8 cellular contexts compared by ENCODE assay signal in the genomic region with DNA sequence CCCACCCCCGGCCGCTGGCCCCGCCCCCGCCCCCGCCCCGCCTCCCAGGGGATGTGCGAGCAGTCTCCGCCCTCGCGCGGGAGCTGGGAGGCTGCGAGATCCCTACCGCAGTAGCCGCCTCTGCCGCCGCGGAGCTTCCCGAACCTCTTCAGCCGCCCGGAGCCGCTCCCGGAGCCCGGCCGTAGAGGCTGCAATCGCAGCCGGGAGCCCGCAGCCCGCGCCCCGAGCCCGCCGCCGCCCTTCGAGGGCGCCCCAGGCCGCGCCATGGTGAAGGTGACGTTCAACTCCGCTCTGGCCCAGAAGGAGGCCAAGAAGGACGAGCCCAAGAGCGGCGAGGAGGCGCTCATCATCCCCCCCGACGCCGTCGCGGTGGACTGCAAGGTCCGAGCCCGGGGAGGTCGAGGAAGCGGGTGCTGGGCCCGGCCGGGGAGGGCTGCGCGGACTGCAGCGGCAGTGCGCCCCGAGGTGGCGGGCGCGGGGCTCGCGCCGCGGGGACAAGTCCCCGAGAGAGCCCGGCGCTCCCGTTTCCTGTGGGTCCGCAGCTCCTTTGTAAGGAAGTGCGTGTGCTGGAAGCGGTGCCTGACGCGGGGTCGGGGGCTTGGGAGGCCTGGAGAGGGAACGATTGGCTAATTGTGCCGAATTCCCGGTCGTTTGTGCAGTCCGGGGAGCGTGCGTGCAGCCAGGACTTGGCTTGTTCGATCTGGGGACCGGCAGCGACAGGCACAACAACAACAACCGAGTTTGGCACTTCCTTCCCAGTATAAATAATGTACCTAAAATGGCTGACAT. TPM values are rescaled to one million over a fixed set of nuclear protein-coding genes. Genes with fewer than 3 reads are reported as not detected.
DNase-seq lines count a peak whose midpoint lies in the region; ATAC-seq and TF ChIP-seq lines count a peak whose summit lies in the region.

A gene (plus strand): TSS at position 110 of the 789 bp plus-strand sequence. CDS start 155 bp downstream, at position 265.

- peaks cover 34% of the 10 kb centered on the region for H3K4me1 ChIP-seq in mononuclear cell (ENCODE audit: insufficient read depth, low read length)

- in situ Hi-C loops in GM18951 (cut with MboI; ENCODE audit: low sequenced_read_pairs, unreplicated experiment), result no loop called here

- H3K9me3 ChIP-seq in mononuclear cell (ENCODE audit: low read depth, low read length), result no peaks in the 10 kb centered on the region

- H3K4me3 ChIP-seq in mononuclear cell (ENCODE audit: low read length), result peak within 1 kb of the TSS; percentile 86

- DNase-seq in AML-193 (lab: John Stamatoyannopoulos, UW), result peak; percentile 62 to 84
- peak; percentile 61 for DNase-seq in NOMO-1 treated with dmso at 0.1 percent for 144 hours (lab: John Stamatoyannopoulos, UW; ENCODE audit: unreplicated experiment)
- peak; percentile 49 for DNase-seq in activated T-cell treated with anti-CD3 and anti-CD28 coated beads for 1 hour (ENCODE audit: low read depth)
- peak; percentile 44 for DNase-seq in epidermal melanocyte (ENCODE audit: insufficient read length, low spot score)
- peak; percentile 72 for DNase-seq in stimulated activated CD8-positive, alpha-beta memory T cell treated with anti-CD3 and anti-CD28 coated beads, Interleukin-4, amount 100 ng/mL, for 48 hours

- H3K27me3 ChIP-seq in mononuclear cell (ENCODE audit: insufficient read depth, low read length), result no peaks in the 10 kb centered on the region

- peak; percentile 66 for ATAC-seq in HG03196 (IDR thresholded peaks at IDR 0.05; ENCODE audit: unreplicated experiment)

- TF ChIP-seq POLR2A in GM18951 (IDR thresholded peaks at IDR 0.05; ENCODE audit: extremely low read depth, insufficient read depth, insufficient read length), result peak; percentile 56

RNA-seq across cellular contexts. Expression of the gene that starts here (rescaled TPM):
- 550 TPM for total RNA-seq in mononuclear cell

Comparison
In these comparisons a context has a peak if more than half of its experiments do, and no peak if none do; other contexts are left out.
1. Peak in every context shown above with its lines: DNase-seq, ATAC-seq and H3K4me3 ChIP-seq.